22 cellular contexts compared by ENCODE assay signal in genomic region chr1:69649383-69649782, GRCh38.
DNase-seq lines count a peak whose midpoint lies in the region; ATAC-seq and TF ChIP-seq lines count a peak whose summit lies in the region.
"Had no signal": no experiment of that assay in that cellular context is flagged by ENCODE, and none has a peak within 500 bp of the region (broad histone marks: within the 10 kb centered on the region; RNA-seq: fewer than 3 reads in every experiment).

No MANE protein-coding gene starts in this region.

- DNase-seq in activated naive CD4-positive, alpha-beta T cell treated with anti-CD3 and anti-CD28 coated beads, Interleukin-2, amount 50 U/mL, for 72 hours (ENCODE audit: low spot score in 2 of 2): no peak
- DNase-seq in SK-N-DZ (ENCODE audit: low spot score) (peak; percentile 23), WERI-Rb-1 (peak; percentile 57), NCI-H2107 treated with DMSO at 0.1 percent for 48 hours (lab: John Stamatoyannopoulos, UW; ENCODE audit: unreplicated experiment) (no peak), pons (ENCODE audit: low spot score) (no peak)
- DNase-seq: 8988T; ACHN; AML-193; BE2C; Calu3; CD4-positive, alpha-beta T cell; COR-L47; DMS53; DMS79 treated with DMSO at 0.1 percent for 48 hours; GF-D8; GM23248; H7; HCEC 1CT had no signal

- no peaks in the 10 kb centered on the region for H3K27me3 Mint-ChIP-seq in activated naive CD4-positive, alpha-beta T cell treated with anti-CD3 and anti-CD28 coated beads, Interleukin-2, amount 50 U/mL, for 24 hours
- H3K27me3 Mint-ChIP-seq: CD4-positive, alpha-beta T cell had no signal

- TF ChIP-seq CTCF in WERI-Rb-1 (IDR thresholded peaks at IDR 0.05; ENCODE audit: low read depth, low read length): no peak

- H3K36me3 ChIP-seq in WERI-Rb-1: no peaks in the 10 kb centered on the region
- H3K36me3 ChIP-seq: BE2C; BLaER1 treated with 17β-estradiol and CSF1 and Interleukin-3, amounts not matched to agents 10 nM and 100 nM had no signal

- H3K9me3 Mint-ChIP-seq in activated naive CD4-positive, alpha-beta T cell treated with anti-CD3 and anti-CD28 coated beads, Interleukin-2, amount 50 U/mL, for 24 hours: peaks cover 11% of the 10 kb centered on the region
- H3K9me3 Mint-ChIP-seq in activated naive CD4-positive, alpha-beta T cell treated with anti-CD3 and anti-CD28 coated beads, Interleukin-2, amount 50 U/mL, for 72 hours: peaks cover 0 to 4% of the 10 kb centered on the region in 2 donors

- no peak overlapping the region for H3K4me3 ChIP-seq in WERI-Rb-1 (ENCODE audit: low read depth, low read length)
- H3K4me3 ChIP-seq: A549; BLaER1 treated with 17β-estradiol and CSF1 and Interleukin-3, amounts not matched to agents 10 nM and 100 nM; GM23248 had no signal

- ATAC-seq in activated naive CD4-positive, alpha-beta T cell treated with anti-CD3 and anti-CD28 coated beads, Interleukin-2, amount 50 U/mL, for 72 hours: no peak
- ATAC-seq: A549 had no signal

- H3K4me3 Mint-ChIP-seq in activated naive CD4-positive, alpha-beta T cell treated with anti-CD3 and anti-CD28 coated beads, Interleukin-2, amount 50 U/mL, for 24 hours: peak overlapping the region; percentile 20
- H3K4me3 Mint-ChIP-seq: CD14-positive monocyte; CD4-positive, alpha-beta T cell had no signal

- H3K4me1 Mint-ChIP-seq in activated naive CD4-positive, alpha-beta T cell treated with anti-CD3 and anti-CD28 coated beads, Interleukin-2, amount 50 U/mL, for 24 hours: peaks cover 20% of the 10 kb centered on the region
- H3K4me1 Mint-ChIP-seq: CD14-positive monocyte had no signal

- H3K27ac ChIP-seq in WERI-Rb-1: no peak overlapping the region
- H3K27ac ChIP-seq: A549; BLaER1 treated with 17β-estradiol and CSF1 and Interleukin-3, amounts not matched to agents 10 nM and 100 nM; GM23248 had no signal

- peak overlapping the region; percentile 26 for H3K27ac Mint-ChIP-seq in activated naive CD4-positive, alpha-beta T cell treated with anti-CD3 and anti-CD28 coated beads, Interleukin-2, amount 50 U/mL, for 24 hours
- no peak overlapping the region for H3K27ac Mint-ChIP-seq in activated naive CD4-positive, alpha-beta T cell treated with anti-CD3 and anti-CD28 coated beads, Interleukin-2, amount 50 U/mL, for 72 hours
- H3K27ac Mint-ChIP-seq: CD14-positive monocyte; CD4-positive, alpha-beta T cell had no signal

- no peaks in the 10 kb centered on the region for H3K27me3 ChIP-seq in WERI-Rb-1 (ENCODE audit: insufficient read depth, low read depth, severe bottlenecking)
- H3K27me3 ChIP-seq: BE2C; BLaER1 treated with 17β-estradiol and CSF1 and Interleukin-3, amounts not matched to agents 10 nM and 100 nM had no signal

- H3K9me3 ChIP-seq in WERI-Rb-1 (ENCODE audit: severe bottlenecking): no peaks in the 10 kb centered on the region
- H3K9me3 ChIP-seq: A549; BE2C; BLaER1 treated with 17β-estradiol and CSF1 and Interleukin-3, amounts not matched to agents 10 nM and 100 nM had no signal

- H3K36me3 Mint-ChIP-seq in activated naive CD4-positive, alpha-beta T cell treated with anti-CD3 and anti-CD28 coated beads, Interleukin-2, amount 50 U/mL, for 24 hours: no peaks in the 10 kb centered on the region
- H3K36me3 Mint-ChIP-seq in activated naive CD4-positive, alpha-beta T cell treated with anti-CD3 and anti-CD28 coated beads, Interleukin-2, amount 50 U/mL, for 72 hours: no peaks in the 10 kb centered on the region
- H3K36me3 Mint-ChIP-seq: CD14-positive monocyte had no signal

Comparison
In these comparisons a context has a peak if more than half of its experiments do, and no peak if none do; other contexts are left out.
1. DNase-seq: peak in SK-N-DZ (single experiment) and WERI-Rb-1 (single experiment); none in activated naive CD4-positive, alpha-beta T cell treated with anti-CD3 and anti-CD28 coated beads, Interleukin-2, amount 50 U/mL, for 72 hours (0 of 2), NCI-H2107 treated with DMSO at 0.1 percent for 48 hours (single experiment) and pons (single experiment).